9 cellular contexts compared by ENCODE assay signal in the genomic region with DNA sequence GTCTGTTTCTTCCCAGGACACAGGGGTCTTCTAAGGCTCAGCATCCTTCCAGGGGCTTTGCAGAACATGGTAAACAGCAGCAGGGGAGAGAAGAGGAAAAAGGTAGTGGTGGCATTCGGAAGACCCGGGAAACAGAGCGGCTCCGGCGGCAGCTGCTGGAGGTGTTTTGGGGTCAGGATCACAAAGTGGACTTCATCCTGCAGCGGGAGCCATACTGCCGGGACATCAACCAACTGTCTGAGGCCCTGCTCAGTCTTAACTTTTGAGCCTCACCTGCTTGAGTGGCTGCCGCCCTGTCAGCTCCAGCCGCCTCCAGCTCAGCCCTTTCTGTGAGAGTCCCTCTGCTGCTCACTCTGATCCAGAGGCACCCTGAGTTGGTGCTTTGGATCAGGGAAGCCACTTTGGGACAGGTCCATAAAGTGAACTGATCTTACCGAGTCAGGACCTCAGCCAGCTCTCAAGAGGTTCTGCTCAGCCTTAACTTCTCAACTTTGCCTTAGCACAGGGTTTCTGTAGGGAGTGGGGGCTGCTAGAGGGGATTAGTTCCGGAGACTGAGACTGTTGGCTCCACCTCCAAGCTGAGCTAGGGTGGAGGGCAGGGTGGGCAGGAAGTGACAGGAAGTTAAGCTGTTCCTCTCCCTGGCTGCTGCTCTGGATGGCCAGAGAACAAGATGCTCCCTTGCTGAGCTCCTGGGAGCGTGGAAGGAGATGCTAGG. TPM values are rescaled to one million over a fixed set of nuclear protein-coding genes. Genes with fewer than 3 reads are reported as not detected.
DNase-seq lines count a peak whose midpoint lies in the region; ATAC-seq, FAIRE-seq and TF ChIP-seq lines count a peak whose summit lies in the region.
"Had no signal": no experiment of that assay in that cellular context is flagged by ENCODE, and none has a peak within 500 bp of the region (broad histone marks: within the 10 kb centered on the region; RNA-seq: fewer than 3 reads in every experiment).

No MANE protein-coding gene starts in this region.

- H3K9me3 Mint-ChIP-seq in MCF 10A (ENCODE audit: unreplicated experiment) = no peaks in the 10 kb centered on the region
- no peaks in the 10 kb centered on the region for H3K9me3 Mint-ChIP-seq in activated CD8-positive, alpha-beta T cell treated with anti-CD3 and anti-CD28 coated beads for 36 hours

- DNase-seq in MCF 10A (ENCODE audit: unreplicated experiment) = no peak
- no peak for DNase-seq in mammary epithelial cell
- no peak for DNase-seq in activated CD8-positive, alpha-beta T cell treated with anti-CD3 and anti-CD28 coated beads for 36 hours
- no peak for DNase-seq in HepG2 (ENCODE audit: low spot score)
- no peak for DNase-seq in transverse colon
- DNase-seq in amygdala (lab: John Stamatoyannopoulos, UW) = no peak
- DNase-seq in SW 1271 (lab: John Stamatoyannopoulos, UW) = no peak

- CTCF ChIA-PET in MCF 10A (lab: Yijun Ruan, JAX) (interaction anchor here (0.6 to 12.0 kb wide), 36 partner anchors 10 to 877 kb away, joined by 3 to 626 read pairs (median 5); a partner anchor contains a TSS), mammary epithelial cell (lab: Charles Lee; ENCODE audit: low non-redundant PET) (interaction anchor here (2.0 kb wide), 1 partner anchor 104 kb away, joined by 10 read pairs; no protein-coding TSS in a partner anchor), HepG2 (lab: Yijun Ruan, JAX; ENCODE audit: low intra/inter-chr PET ratio, low total read pairs) (interaction anchor here (0.7 to 11.8 kb wide), 7 partner anchors 25 to 121 kb away, joined by 3 to 295 read pairs (median 5); a partner anchor contains a TSS)
- CTCF ChIA-PET in activated CD8-positive, alpha-beta T cell treated with anti-CD3 and anti-CD28 coated beads for 36 hours (lab: Charles Lee) = interaction anchor here (0.7 to 4.4 kb wide), 26 partner anchors 9 to 195 kb away, joined by 3 to 155 read pairs (median 5); a partner anchor contains a TSS

- peaks cover 13% of the 10 kb centered on the region for H3K4me1 Mint-ChIP-seq in MCF 10A (ENCODE audit: insufficient read depth, unreplicated experiment)
- H3K4me1 Mint-ChIP-seq in activated CD8-positive, alpha-beta T cell treated with anti-CD3 and anti-CD28 coated beads for 36 hours (ENCODE audit: low read depth) = peaks cover 55% of the 10 kb centered on the region

- no peak for TF ChIP-seq POLR2A in HepG2 (IDR thresholded peaks at IDR 0.05; ENCODE audit: insufficient read depth in 1 of 2, low read depth in 2 of 2, low read length in 2 of 2)
- TF ChIP-seq POLR2A in transverse colon (IDR thresholded peaks at IDR 0.05) = no peak

- H3K36me3 ChIP-seq in mammary epithelial cell (ENCODE audit: insufficient read depth, low read length) (peaks cover 35% of the 10 kb centered on the region), HepG2 (replicated peaks in 1 of 2; ENCODE audit: control insufficient read depth in 1 of 2, insufficient read depth in 2 of 2, low read length in 2 of 2) (peaks cover 53 to 74% of the 10 kb centered on the region in 2 experiments), transverse colon (peaks cover 0 to 32% (median 12%) of the 10 kb centered on the region in 4 donors)

- H3K4me2 ChIP-seq in mammary epithelial cell (ENCODE audit: insufficient read depth, low read depth, low read length) (no peak overlapping the region), HepG2 (ENCODE audit: low read depth, low read length) (no peak overlapping the region)

- no peaks in the 10 kb centered on the region for H3K27me3 Mint-ChIP-seq in MCF 10A (ENCODE audit: insufficient read depth, unreplicated experiment)
- H3K27me3 Mint-ChIP-seq in activated CD8-positive, alpha-beta T cell treated with anti-CD3 and anti-CD28 coated beads for 36 hours = no peaks in the 10 kb centered on the region

- TF ChIP-seq EP300 in HepG2 (IDR thresholded peaks at IDR 0.05; ENCODE audit: low read depth in 2 of 2, low read length in 2 of 2) (no peak), HepG2 (CRISPR knock-in tag; IDR thresholded peaks at IDR 0.05; ENCODE audit: borderline replicate concordance) (0 out of 2 replicates have a peak, but pooled peaks have one; percentile 17), transverse colon (IDR thresholded peaks at IDR 0.05; ENCODE audit: low read depth) (no peak)

- H2AFZ ChIP-seq in mammary epithelial cell (ENCODE audit: low read depth, low read length) (no peak overlapping the region), HepG2 (ENCODE audit: low read length) (no peak overlapping the region)

- H3K9me3 ChIP-seq in mammary epithelial cell (replicated peaks; ENCODE audit: insufficient read depth, low read length) = no peaks in the 10 kb centered on the region
- H3K9me3 ChIP-seq in HepG2 (ENCODE audit: low read length) = no peaks in the 10 kb centered on the region
- no peaks in the 10 kb centered on the region for H3K9me3 ChIP-seq in transverse colon
- H3K9me3 ChIP-seq: BE2C had no signal

- POLR2A ChIA-PET in MCF 10A (lab: Yijun Ruan, JAX) = interaction anchor here (0.7 to 3.0 kb wide), 13 partner anchors 11 to 249 kb away, joined by 3 to 18 read pairs (median 5); a partner anchor contains a TSS
- POLR2A ChIA-PET in activated CD8-positive, alpha-beta T cell treated with anti-CD3 and anti-CD28 coated beads for 36 hours (lab: Charles Lee) = interaction anchor here (0.7 to 2.6 kb wide), 8 partner anchors 8 to 127 kb away, joined by 3 to 12 read pairs (median 4); a partner anchor contains a TSS
- POLR2A ChIA-PET in HepG2 (lab: Yijun Ruan, JAX) = interaction anchor here (0.6 to 4.1 kb wide), 15 partner anchors 10 to 1115 kb away, joined by 3 to 39 read pairs (median 6); a partner anchor contains a TSS

- H3K36me3 Mint-ChIP-seq in MCF 10A (ENCODE audit: insufficient read depth, unreplicated experiment) = peaks cover 84% of the 10 kb centered on the region
- peaks cover 56% of the 10 kb centered on the region for H3K36me3 Mint-ChIP-seq in activated CD8-positive, alpha-beta T cell treated with anti-CD3 and anti-CD28 coated beads for 36 hours (ENCODE audit: low read depth)

- no peak for ATAC-seq in activated CD8-positive, alpha-beta T cell treated with anti-CD3 and anti-CD28 coated beads for 36 hours
- ATAC-seq in HepG2 (no peak), GM19397 (IDR thresholded peaks at IDR 0.05; ENCODE audit: unreplicated experiment) (no peak)

- no peak overlapping the region for H3K27ac Mint-ChIP-seq in MCF 10A (ENCODE audit: low read depth, unreplicated experiment)
- H3K27ac Mint-ChIP-seq in activated CD8-positive, alpha-beta T cell treated with anti-CD3 and anti-CD28 coated beads for 36 hours = peak overlapping the region; percentile 81

- H4K20me1 ChIP-seq in mammary epithelial cell (ENCODE audit: insufficient read depth, low read length) (no peaks in the 10 kb centered on the region), HepG2 (ENCODE audit: insufficient read depth, low read length) (peaks cover 5% of the 10 kb centered on the region; the same call in 1 of the 2 replicates)

- TF ChIP-seq CTCF in MCF 10A (IDR thresholded peaks at IDR 0.05; ENCODE audit: unreplicated experiment) (peak; percentile 6), mammary epithelial cell (conservative IDR thresholded peaks at IDR 0.05 in 1 of 2, IDR thresholded peaks at IDR 0.05 in 1 of 2; ENCODE audit: extremely low read depth in 1 of 2, insufficient read depth in 1 of 2, low read depth in 1 of 2, low read length in 2 of 2) (no peak), HepG2 (CRISPR knock-in tag; IDR thresholded peaks at IDR 0.05) (no peak), transverse colon (IDR thresholded peaks at IDR 0.05) (peak in 1 of 5 experiments; percentile 40)
- TF ChIP-seq CTCF in activated CD8-positive, alpha-beta T cell treated with anti-CD3 and anti-CD28 coated beads for 36 hours (IDR thresholded peaks at IDR 0.05) = peak; percentile 15

- no peak overlapping the region for H3K4me3 ChIP-seq in mammary epithelial cell (replicated peaks in 1 of 3; ENCODE audit: insufficient read depth in 1 of 3, low read depth in 2 of 3, low read length in 3 of 3)
- no peak overlapping the region for H3K4me3 ChIP-seq in HepG2 (replicated peaks in 1 of 3; ENCODE audit: insufficient read depth in 1 of 3, low read depth in 2 of 3, low read length in 3 of 3)
- no peak overlapping the region for H3K4me3 ChIP-seq in transverse colon

- H3K27ac ChIP-seq in mammary epithelial cell (ENCODE audit: insufficient read depth, low read depth, low read length) (no peak overlapping the region), HepG2 (ENCODE audit: extremely low read length, insufficient read depth, low read length) (no peak overlapping the region), transverse colon (peak overlapping the region; percentile 19 to 69 (median 52))

- dilution Hi-C loops in mammary epithelial cell (cut with HindIII; ENCODE audit: low sequenced_read_pairs) = loop anchor here (5.0 kb wide), 1 partner anchor 100 kb away; a partner anchor contains a TSS

- intact Hi-C loops in MCF 10A (cut with micrococcal nuclease) = no loop called here
- intact Hi-C loops in mammary epithelial cell (cut with micrococcal nuclease) = no loop called here
- intact Hi-C loops in activated CD8-positive, alpha-beta T cell treated with anti-CD3 and anti-CD28 coated beads for 36 hours (cut with micrococcal nuclease) = loop anchor here (10.0 kb wide), 1 partner anchor 192 kb away; a partner anchor contains a TSS
- intact Hi-C loops in HepG2 (cut with micrococcal nuclease; ENCODE audit: unreplicated experiment) = loop anchor here (10.0 kb wide), 1 partner anchor 852 kb away; no protein-coding TSS in a partner anchor
- intact Hi-C loops in transverse colon (cut with DNase I; ENCODE audit: low total_unique reads) = loop anchor here (2.0 kb wide), 1 partner anchor 104 kb away; no protein-coding TSS in a partner anchor

- H3K79me2 ChIP-seq in mammary epithelial cell (ENCODE audit: insufficient read depth, low read length) = peaks cover 53% of the 10 kb centered on the region
- H3K79me2 ChIP-seq in HepG2 (ENCODE audit: insufficient read depth, low read length) = peaks cover 13% of the 10 kb centered on the region

- H3K4me1 ChIP-seq in mammary epithelial cell (ENCODE audit: insufficient read depth, low read length) = peaks cover 11% of the 10 kb centered on the region
- H3K4me1 ChIP-seq in HepG2 (ENCODE audit: insufficient read depth, low read length) = peaks cover 24% of the 10 kb centered on the region
- H3K4me1 ChIP-seq in transverse colon = peaks cover 7 to 52% (median 14%) of the 10 kb centered on the region in 4 donors

- WGBS in mammary epithelial cell (ENCODE audit: low coverage, missing lambda C conversion rate) = 72% methylated on average over 12 of the region's 12 CpGs
- WGBS in HepG2 (ENCODE audit: low lambda C conversion rate) = 93% methylated on average over 12 of the region's 12 CpGs
- WGBS in transverse colon (ENCODE audit: low coverage in 1 of 2), 2 donors = 77% methylated on average over 12 of the region's 12 CpGs; no CpG with 5 or more reads in 1 of the 2 donors

- BruUV-seq in MCF 10A (replicated peaks; lab: Mats Ljungman, UMichigan) (no TSS peak), mammary epithelial cell (replicated peaks; lab: Mats Ljungman, UMichigan) (no TSS peak), HepG2 (replicated peaks; lab: Mats Ljungman, UMichigan) (no TSS peak)

- TF ChIP-seq RAD21 in HepG2 (CRISPR knock-in tag; IDR thresholded peaks at IDR 0.05) = no peak

- in situ Hi-C loops in mammary epithelial cell (cut with MboI; ENCODE audit: low sequenced_read_pairs in 2 of 2) = no loop called here
- in situ Hi-C loops in HepG2 (cut with HindIII; ENCODE audit: extremely low pct_ligation_motif_present, low pct_unique_long_range_greater_than_20kb) = loop anchor here (10.0 kb wide), 1 partner anchor 192 kb away; a partner anchor contains a TSS
- in situ Hi-C loops in transverse colon (cut with MboI; ENCODE audit: low pct_ligation_motif_present in 1 of 4, low pct_unique_long_range_greater_than_20kb in 1 of 4, low sequenced_read_pairs in 3 of 4) = loop anchor here (10.0 to 25.0 kb wide), 5 partner anchors 72 to 200 kb away; a partner anchor contains a TSS

- no peak overlapping the region for H3K4me3 Mint-ChIP-seq in MCF 10A (ENCODE audit: unreplicated experiment)
- no peak overlapping the region for H3K4me3 Mint-ChIP-seq in activated CD8-positive, alpha-beta T cell treated with anti-CD3 and anti-CD28 coated beads for 36 hours

- H3K27me3 ChIP-seq in mammary epithelial cell (ENCODE audit: insufficient read depth, low read length) (no peaks in the 10 kb centered on the region), HepG2 (ENCODE audit: control insufficient read depth in 1 of 2, insufficient read depth in 2 of 2, low read length in 2 of 2) (no peaks in the 10 kb centered on the region; a peak in 1 of 5 replicates), transverse colon (no peaks in the 10 kb centered on the region)
- H3K27me3 ChIP-seq: BE2C had no signal

- H3K9ac ChIP-seq in mammary epithelial cell (ENCODE audit: insufficient read depth, low read length) (no peak overlapping the region), HepG2 (ENCODE audit: insufficient read depth, low read depth, low read length) (no peak overlapping the region)

- FAIRE-seq in HepG2 (lab: Jason Lieb, UNC) = no peak

RNA-seq across cellular contexts. Expression of a gene that starts 5.4 kb away (rescaled TPM):
- 53.2 and 58.7 TPM in 2 replicates for total RNA-seq in MCF 10A (2022)
- 10 to 100 TPM in 1 of 2 donors, 1 to 10 TPM in 1; 8.8 to 39.1 TPM for total RNA-seq in mammary epithelial cell
- polyA plus RNA-seq in mammary epithelial cell = 40.2 TPM
- polyA minus RNA-seq in mammary epithelial cell = 9.8 TPM
- 10 to 100 TPM; 43.6 to 55.5 TPM for total RNA-seq in activated CD8-positive, alpha-beta T cell treated with anti-CD3 and anti-CD28 coated beads for 36 hours
- total RNA-seq in HepG2 (2016; rRNA removed; fragmentation: Illumina TruSeq; extraction: Trizol) = 25.0 and 34.4 TPM in 2 replicates
- total RNA-seq in HepG2 (2016; cell fraction: cytosol; rRNA removed; fragmentation: Illumina TruSeq; extraction: Trizol; ENCODE audit: low read depth) = 13.3 and 16.3 TPM in 2 replicates
- total RNA-seq in HepG2 (2016; cell fraction: insoluble cytoplasmic fraction; rRNA removed; fragmentation: Illumina TruSeq; extraction: Trizol) = 19.5 and 33.3 TPM in 2 replicates
- 24.0 and 26.0 TPM in 2 replicates for total RNA-seq in HepG2 (2016; cell fraction: membrane; rRNA removed; fragmentation: Illumina TruSeq; extraction: Trizol)
- total RNA-seq in HepG2 (2016; cell fraction: nucleus; rRNA removed; fragmentation: Illumina TruSeq; extraction: Trizol) = 44.1 and 45.4 TPM in 2 replicates
- polyA plus RNA-seq in HepG2 (2011; rRNA removed) = 129 and 163 TPM in 2 replicates
- polyA plus RNA-seq in HepG2 (2011; cell fraction: cytosol; rRNA removed) = 99.7 and 120 TPM in 2 replicates
- 808 and 816 TPM in 2 replicates for polyA plus RNA-seq in HepG2 (2011; cell fraction: nucleus; rRNA removed)
- 66.2 and 118 TPM in 2 replicates for polyA plus RNA-seq in HepG2 (2012)
- polyA plus RNA-seq in HepG2 (2016; cell fraction: cytosol; fragmentation: Illumina TruSeq; extraction: Trizol; ENCODE audit: low read depth) = 50.3 and 55.8 TPM in 2 replicates
- polyA plus RNA-seq in HepG2 (2016; cell fraction: insoluble cytoplasmic fraction; fragmentation: Illumina TruSeq; extraction: Trizol; ENCODE audit: low read depth) = 73.2 and 88.2 TPM in 2 replicates
- polyA plus RNA-seq in HepG2 (2016; cell fraction: membrane; fragmentation: Illumina TruSeq; extraction: Trizol; ENCODE audit: low read depth) = 64.6 and 72.1 TPM in 2 replicates
- polyA plus RNA-seq in HepG2 (2016; cell fraction: nucleus; fragmentation: Illumina TruSeq; extraction: Trizol; ENCODE audit: insufficient read depth, low read depth) = 164 and 186 TPM in 2 replicates
- polyA minus RNA-seq in HepG2 (2011; rRNA and poly(A)+ RNA removed; ENCODE audit: low replicate concordance) = 27.9 and 51.2 TPM in 2 replicates
- polyA minus RNA-seq in HepG2 (2011; cell fraction: cytosol; rRNA and poly(A)+ RNA removed) = 18.8 and 21.3 TPM in 2 replicates
- polyA minus RNA-seq in HepG2 (2011; cell fraction: nucleus; rRNA and poly(A)+ RNA removed) = 95.4 and 110 TPM in 2 replicates
- total RNA-seq in transverse colon = 100 to 1,000 TPM in 1 of 4 donors, 10 to 100 TPM in 3; 18.3 to 202 (median 39.3) TPM

RNA-seq across cellular contexts. Expression of a gene that starts 7.4 kb away (rescaled TPM):
- 63.0 TPM in 2 replicates for total RNA-seq in MCF 10A (2022)
- total RNA-seq in mammary epithelial cell = 10 to 100 TPM; 60.2 to 75.0 TPM
- polyA plus RNA-seq in mammary epithelial cell = 16.7 TPM
- 34.9 TPM for polyA minus RNA-seq in mammary epithelial cell
- total RNA-seq in activated CD8-positive, alpha-beta T cell treated with anti-CD3 and anti-CD28 coated beads for 36 hours = 10 to 100 TPM; 47.5 to 51.7 TPM
- total RNA-seq in HepG2 (2016; rRNA removed; fragmentation: Illumina TruSeq; extraction: Trizol) = 72.2 and 75.7 TPM in 2 replicates
- total RNA-seq in HepG2 (2016; cell fraction: cytosol; rRNA removed; fragmentation: Illumina TruSeq; extraction: Trizol; ENCODE audit: low read depth) = 10.2 and 10.7 TPM in 2 replicates
- 60.0 and 78.8 TPM in 2 replicates for total RNA-seq in HepG2 (2016; cell fraction: insoluble cytoplasmic fraction; rRNA removed; fragmentation: Illumina TruSeq; extraction: Trizol)
- 35.9 and 40.5 TPM in 2 replicates for total RNA-seq in HepG2 (2016; cell fraction: membrane; rRNA removed; fragmentation: Illumina TruSeq; extraction: Trizol)
- total RNA-seq in HepG2 (2016; cell fraction: nucleus; rRNA removed; fragmentation: Illumina TruSeq; extraction: Trizol) = 62.0 and 78.7 TPM in 2 replicates
- polyA plus RNA-seq in HepG2 (2011; rRNA removed) = 52.8 and 76.4 TPM in 2 replicates
- polyA plus RNA-seq in HepG2 (2011; cell fraction: cytosol; rRNA removed) = 36.1 and 40.8 TPM in 2 replicates
- 158 and 160 TPM in 2 replicates for polyA plus RNA-seq in HepG2 (2011; cell fraction: nucleus; rRNA removed)
- 82.6 and 83.5 TPM in 2 replicates for polyA plus RNA-seq in HepG2 (2012)
- 4.7 and 5.4 TPM in 2 replicates for polyA plus RNA-seq in HepG2 (2016; cell fraction: cytosol; fragmentation: Illumina TruSeq; extraction: Trizol; ENCODE audit: low read depth)
- polyA plus RNA-seq in HepG2 (2016; cell fraction: insoluble cytoplasmic fraction; fragmentation: Illumina TruSeq; extraction: Trizol; ENCODE audit: low read depth) = 37.4 and 41.5 TPM in 2 replicates
- polyA plus RNA-seq in HepG2 (2016; cell fraction: membrane; fragmentation: Illumina TruSeq; extraction: Trizol; ENCODE audit: low read depth) = 19.0 and 20.9 TPM in 2 replicates
- 71.6 and 72.4 TPM in 2 replicates for polyA plus RNA-seq in HepG2 (2016; cell fraction: nucleus; fragmentation: Illumina TruSeq; extraction: Trizol; ENCODE audit: insufficient read depth, low read depth)
- 29.4 and 108 TPM in 2 replicates for polyA minus RNA-seq in HepG2 (2011; rRNA and poly(A)+ RNA removed; ENCODE audit: low replicate concordance)
- 32.8 and 41.4 TPM in 2 replicates for polyA minus RNA-seq in HepG2 (2011; cell fraction: cytosol; rRNA and poly(A)+ RNA removed)
- 109 and 126 TPM in 2 replicates for polyA minus RNA-seq in HepG2 (2011; cell fraction: nucleus; rRNA and poly(A)+ RNA removed)
- total RNA-seq in transverse colon = 100 to 1,000 TPM in 2 of 4 donors, 10 to 100 TPM in 2; 65.7 to 129 (median 101) TPM

RNA-seq across cellular contexts. Expression of a gene that starts 7.7 kb away (rescaled TPM):
- total RNA-seq in MCF 10A (2022) (2.4 TPM in 2 replicates), mammary epithelial cell (1 to 10 TPM; 1.3 to 3.1 TPM), HepG2 (2016; rRNA removed; fragmentation: Illumina TruSeq; extraction: Trizol) (0.45 and 0.66 TPM in 2 replicates), transverse colon (1 to 10 TPM in 3 of 4 donors, under 1 TPM in 1; 0.79 to 9.7 (median 1.6) TPM)
- polyA plus RNA-seq in mammary epithelial cell (0.78 TPM), HepG2 (2011; rRNA removed) (0.74 and 0.98 TPM in 2 replicates)
- not detected for polyA minus RNA-seq in mammary epithelial cell
- 1 to 10 TPM; 2.9 TPM for total RNA-seq in activated CD8-positive, alpha-beta T cell treated with anti-CD3 and anti-CD28 coated beads for 36 hours
- 0.62 and 0.81 TPM in 2 replicates for total RNA-seq in HepG2 (2016; cell fraction: cytosol; rRNA removed; fragmentation: Illumina TruSeq; extraction: Trizol; ENCODE audit: low read depth)
- total RNA-seq in HepG2 (2016; cell fraction: insoluble cytoplasmic fraction; rRNA removed; fragmentation: Illumina TruSeq; extraction: Trizol) = 0.58 and 0.78 TPM in 2 replicates
- total RNA-seq in HepG2 (2016; cell fraction: membrane; rRNA removed; fragmentation: Illumina TruSeq; extraction: Trizol) = 1.3 TPM in 2 replicates
- 0.47 and 0.60 TPM in 2 replicates for total RNA-seq in HepG2 (2016; cell fraction: nucleus; rRNA removed; fragmentation: Illumina TruSeq; extraction: Trizol)
- 0.71 and 0.97 TPM in 2 replicates for polyA plus RNA-seq in HepG2 (2011; cell fraction: cytosol; rRNA removed)
- 1.3 and 1.8 TPM in 2 replicates for polyA plus RNA-seq in HepG2 (2011; cell fraction: nucleus; rRNA removed)
- 0.77 and 1.9 TPM in 2 replicates for polyA plus RNA-seq in HepG2 (2012)
- 0.70 and 0.86 TPM in 2 replicates for polyA plus RNA-seq in HepG2 (2016; cell fraction: cytosol; fragmentation: Illumina TruSeq; extraction: Trizol; ENCODE audit: low read depth)
- polyA plus RNA-seq in HepG2 (2016; cell fraction: insoluble cytoplasmic fraction; fragmentation: Illumina TruSeq; extraction: Trizol; ENCODE audit: low read depth) = 0.62 and 1.3 TPM in 2 replicates
- polyA plus RNA-seq in HepG2 (2016; cell fraction: membrane; fragmentation: Illumina TruSeq; extraction: Trizol; ENCODE audit: low read depth) = 1.4 TPM in 2 replicates
- 1.3 and 1.6 TPM in 2 replicates for polyA plus RNA-seq in HepG2 (2016; cell fraction: nucleus; fragmentation: Illumina TruSeq; extraction: Trizol; ENCODE audit: insufficient read depth, low read depth)
- polyA minus RNA-seq in HepG2 (2011; rRNA and poly(A)+ RNA removed; ENCODE audit: low replicate concordance) = 0.37 and 0.92 TPM in 2 replicates
- 0.30 and 0.35 TPM in 2 replicates for polyA minus RNA-seq in HepG2 (2011; cell fraction: cytosol; rRNA and poly(A)+ RNA removed)
- 0.52 and 0.75 TPM in 2 replicates for polyA minus RNA-seq in HepG2 (2011; cell fraction: nucleus; rRNA and poly(A)+ RNA removed)

RNA-seq across cellular contexts. Expression of a gene that starts 38.4 kb away (rescaled TPM):
- not detected in 2 replicates for total RNA-seq in MCF 10A (2022)
- 10 to 100 TPM in 1 of 2 donors, 1 to 10 TPM in 1; 2.7 to 15.0 TPM for total RNA-seq in mammary epithelial cell
- polyA plus RNA-seq in mammary epithelial cell = 2.4 TPM
- polyA minus RNA-seq in mammary epithelial cell = 3.9 TPM
- under 1 TPM; 0.05 to 0.27 TPM for total RNA-seq in activated CD8-positive, alpha-beta T cell treated with anti-CD3 and anti-CD28 coated beads for 36 hours
- total RNA-seq in HepG2 (2016; rRNA removed; fragmentation: Illumina TruSeq; extraction: Trizol) = 1.1 and 1.3 TPM in 2 replicates
- total RNA-seq in HepG2 (2016; cell fraction: cytosol; rRNA removed; fragmentation: Illumina TruSeq; extraction: Trizol; ENCODE audit: low read depth) = 0.09 and 0.10 TPM in 2 replicates
- 0.91 and 1.1 TPM in 2 replicates for total RNA-seq in HepG2 (2016; cell fraction: insoluble cytoplasmic fraction; rRNA removed; fragmentation: Illumina TruSeq; extraction: Trizol)
- total RNA-seq in HepG2 (2016; cell fraction: membrane; rRNA removed; fragmentation: Illumina TruSeq; extraction: Trizol) = 0.24 and 0.34 TPM in 2 replicates
- total RNA-seq in HepG2 (2016; cell fraction: nucleus; rRNA removed; fragmentation: Illumina TruSeq; extraction: Trizol) = 1.0 and 1.4 TPM in 2 replicates
- polyA plus RNA-seq in HepG2 (2011; rRNA removed) = 0.63 and 0.95 TPM in 2 replicates
- polyA plus RNA-seq in HepG2 (2011; cell fraction: cytosol; rRNA removed) = 0.39 and 0.44 TPM in 2 replicates
- 2.0 and 2.1 TPM in 2 replicates for polyA plus RNA-seq in HepG2 (2011; cell fraction: nucleus; rRNA removed)
- polyA plus RNA-seq in HepG2 (2012) = 1.8 and 5.9 TPM in 2 replicates
- 0.07 and 0.08 TPM in 2 replicates for polyA plus RNA-seq in HepG2 (2016; cell fraction: cytosol; fragmentation: Illumina TruSeq; extraction: Trizol; ENCODE audit: low read depth)
- polyA plus RNA-seq in HepG2 (2016; cell fraction: insoluble cytoplasmic fraction; fragmentation: Illumina TruSeq; extraction: Trizol; ENCODE audit: low read depth) = 0.72 and 0.83 TPM in 2 replicates
- polyA plus RNA-seq in HepG2 (2016; cell fraction: membrane; fragmentation: Illumina TruSeq; extraction: Trizol; ENCODE audit: low read depth) = 0.13 and 0.14 TPM in 2 replicates
- polyA plus RNA-seq in HepG2 (2016; cell fraction: nucleus; fragmentation: Illumina TruSeq; extraction: Trizol; ENCODE audit: insufficient read depth, low read depth) = 1.2 and 1.5 TPM in 2 replicates
- 2.4 TPM in 1 of 2 replicates, not detected in the other for polyA minus RNA-seq in HepG2 (2011; rRNA and poly(A)+ RNA removed; ENCODE audit: low replicate concordance)
- polyA minus RNA-seq in HepG2 (2011; cell fraction: cytosol; rRNA and poly(A)+ RNA removed) = 1.4 and 1.5 TPM in 2 replicates
- 1.7 and 1.9 TPM in 2 replicates for polyA minus RNA-seq in HepG2 (2011; cell fraction: nucleus; rRNA and poly(A)+ RNA removed)
- 10 to 100 TPM in 1 of 4 donors, 1 to 10 TPM in 3; 2.6 to 11.4 (median 9.0) TPM for total RNA-seq in transverse colon

Comparison
In these comparisons a context has a peak if more than half of its experiments do, and no peak if none do; other contexts are left out.
1. CTCF ChIP-seq: peak in MCF 10A (single experiment) and activated CD8-positive, alpha-beta T cell treated with anti-CD3 and anti-CD28 coated beads for 36 hours (single experiment); none in mammary epithelial cell (0 of 2) and HepG2 (single experiment).
2. H3K27ac ChIP-seq: peak in transverse colon (4 of 4); none in mammary epithelial cell (single experiment) and HepG2 (single experiment).
3. intact Hi-C loops: an anchor here in activated CD8-positive, alpha-beta T cell treated with anti-CD3 and anti-CD28 coated beads for 36 hours (10.0 kb wide), HepG2 (10.0 kb wide) and transverse colon (2.0 kb wide); none called in MCF 10A and mammary epithelial cell.
4. in situ Hi-C loops: an anchor here in HepG2 (10.0 kb wide) and transverse colon (10.0 to 25.0 kb wide); none called in mammary epithelial cell.